Comparison of ENCODE assay signal across 22 cellular contexts in genomic region chr3:66121288-66121687, GRCh38.
DNase-seq lines count a peak whose midpoint lies in the region; ATAC-seq and TF ChIP-seq lines count a peak whose summit lies in the region.
"Had no signal": no experiment of that assay in that cellular context is flagged by ENCODE, and none has a peak within 500 bp of the region (broad histone marks: within the 10 kb centered on the region; RNA-seq: fewer than 3 reads in every experiment).

No MANE protein-coding gene starts in this region.

- intact Hi-C loops in mucosa of descending colon (cut with DNase I, micrococcal nuclease), result no loop called here

- H3K27me3 Mint-ChIP-seq in HFFc6 (ENCODE audit: insufficient read depth), result no peaks in the 10 kb centered on the region

- no peaks in the 10 kb centered on the region for H3K9me3 ChIP-seq in mucosa of descending colon

- H3K4me1 Mint-ChIP-seq in HFFc6 (ENCODE audit: low read depth), result peaks cover 36% of the 10 kb centered on the region
- H3K4me1 Mint-ChIP-seq: naive thymus-derived CD4-positive, alpha-beta T cell; stimulated activated naive B cell treated with anti-CD40 and anti-IgM and Interleukin-4, amounts not matched to agents 10 μg/mL and 1 μg/mL and 100 μg/mL, for 72 hours had no signal

- H3K9me3 Mint-ChIP-seq in HFFc6, result no peaks in the 10 kb centered on the region

- H3K27ac Mint-ChIP-seq in HFFc6, result peak overlapping the region; percentile 19; the same call in 1 of the 2 replicates
- H3K27ac Mint-ChIP-seq: naive thymus-derived CD4-positive, alpha-beta T cell; stimulated activated naive B cell treated with anti-CD40 and anti-IgM and Interleukin-4, amounts not matched to agents 10 μg/mL and 1 μg/mL and 100 μg/mL, for 72 hours had no signal

- no peak overlapping the region for H3K4me3 ChIP-seq in choroid plexus epithelial cell (ENCODE audit: low read depth, low read length)
- no peak overlapping the region for H3K4me3 ChIP-seq in mucosa of descending colon

- no peaks in the 10 kb centered on the region for H3K4me1 ChIP-seq in mucosa of descending colon (ENCODE audit: low read depth)

- H3K36me3 Mint-ChIP-seq in HFFc6 (ENCODE audit: low read depth), result no peaks in the 10 kb centered on the region
- H3K36me3 Mint-ChIP-seq: naive thymus-derived CD4-positive, alpha-beta T cell; stimulated activated naive B cell treated with anti-CD40 and anti-IgM and Interleukin-4, amounts not matched to agents 10 μg/mL and 1 μg/mL and 100 μg/mL, for 72 hours had no signal

- TF ChIP-seq CTCF in HFFc6 (IDR thresholded peaks at IDR 0.05) (no peak), choroid plexus epithelial cell (conservative IDR thresholded peaks at IDR 0.05; ENCODE audit: low read depth, low read length) (no peak), mucosa of descending colon (IDR thresholded peaks at IDR 0.05) (no peak)

- no peak for ATAC-seq in GM21576 (IDR thresholded peaks at IDR 0.05; ENCODE audit: unreplicated experiment)
- ATAC-seq in mucosa of descending colon, result no peak
- ATAC-seq: left cardiac atrium; naive thymus-derived CD4-positive, alpha-beta T cell; stimulated activated naive B cell treated with anti-CD40 and anti-IgM and Interleukin-4, amounts not matched to agents 10 μg/mL and 1 μg/mL and 100 μg/mL, for 72 hours had no signal

- no peaks in the 10 kb centered on the region for H3K36me3 ChIP-seq in mucosa of descending colon (ENCODE audit: low read depth)

- H3K4me3 Mint-ChIP-seq in HFFc6, result no peak overlapping the region; the same call in 1 of the 2 replicates
- H3K4me3 Mint-ChIP-seq: naive thymus-derived CD4-positive, alpha-beta T cell; stimulated activated naive B cell treated with anti-CD40 and anti-IgM and Interleukin-4, amounts not matched to agents 10 μg/mL and 1 μg/mL and 100 μg/mL, for 72 hours had no signal

- peak; percentile 82 for DNase-seq in DMS114 treated with DMSO at 0.1 percent for 48 hours (lab: John Stamatoyannopoulos, UW; ENCODE audit: unreplicated experiment)
- DNase-seq in HFFc6, result peak; percentile 71
- DNase-seq in choroid plexus epithelial cell (ENCODE audit: low read depth), result peak; percentile 41
- peak; percentile 46 for DNase-seq in glomerular visceral epithelial cell (ENCODE audit: extremely low spot score)
- DNase-seq in UCSD-AML1 (lab: John Stamatoyannopoulos, UW; ENCODE audit: unreplicated experiment), result no peak
- DNase-seq in NCI-H510A treated with DMSO at 0.1 percent for 48 hours (lab: John Stamatoyannopoulos, UW), result no peak
- no peak for DNase-seq in mucosa of descending colon
- DNase-seq: activated CD4-positive, alpha-beta T cell treated with anti-CD3 and anti-CD28 coated beads for 1 hour; activated T-cell treated with anti-CD3 and anti-CD28 coated beads, Interleukin-2, amount 50 U/mL, for 1 hour; amniotic stem cell; caudate nucleus; DMS79; H7; left cardiac atrium; naive thymus-derived CD4-positive, alpha-beta T cell; NCI-H1694; NCI-H69; occipital lobe; SHP77 treated with DMSO at 0.1 percent for 48 hours; small intestine; stimulated activated naive B cell treated with anti-CD40 and anti-IgM and Interleukin-4, amounts not matched to agents 10 μg/mL and 1 μg/mL and 100 μg/mL, for 72 hours had no signal

Comparison
In these comparisons a context has a peak if more than half of its experiments do, and no peak if none do; other contexts are left out.
1. DNase-seq: peak in DMS114 treated with DMSO at 0.1 percent for 48 hours (single experiment), HFFc6 (single experiment), choroid plexus epithelial cell (single experiment) and glomerular visceral epithelial cell (single experiment); none in UCSD-AML1 (single experiment), NCI-H510A treated with DMSO at 0.1 percent for 48 hours (single experiment) and mucosa of descending colon (0 of 3).